9 cellular contexts compared by ENCODE assay signal in the genomic region with DNA sequence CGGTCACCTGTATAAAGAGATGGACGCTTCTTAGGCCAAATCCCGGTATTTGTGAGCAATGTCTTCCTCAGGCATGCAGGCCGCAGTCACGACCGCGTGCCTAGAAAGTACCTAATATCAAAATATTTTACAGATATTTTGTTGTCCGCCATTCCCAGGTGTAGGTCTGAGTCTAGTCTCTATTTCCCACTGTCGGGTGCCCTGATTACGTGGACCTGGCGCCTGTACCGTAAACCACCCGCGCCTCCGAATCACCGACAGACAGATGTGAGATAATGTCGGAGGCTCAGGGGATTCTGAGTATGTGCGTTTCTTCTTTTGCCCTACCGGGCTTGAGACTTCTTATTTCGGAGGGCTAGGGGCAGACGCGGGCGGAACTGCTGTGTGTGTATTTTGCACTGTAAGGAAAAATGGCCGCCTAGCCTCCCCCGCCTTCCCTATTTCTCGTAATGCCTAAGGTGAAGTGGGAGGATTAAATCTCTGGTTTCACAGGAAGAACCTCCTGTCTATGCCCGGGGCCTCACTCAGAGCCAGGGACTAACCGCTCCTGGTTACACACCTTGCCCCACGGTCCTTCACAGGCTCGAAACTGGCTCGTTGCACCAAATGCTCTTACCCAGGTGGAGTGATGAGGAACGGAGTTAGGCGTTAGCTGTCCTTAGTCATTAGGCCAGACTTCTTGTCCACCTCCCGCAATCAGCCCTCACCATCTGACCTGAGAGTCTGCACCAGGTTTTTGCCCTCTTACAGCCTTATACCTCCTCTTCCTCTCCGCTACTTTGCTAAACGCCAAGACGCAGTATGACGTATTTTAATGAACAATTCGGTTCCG. TPM values are rescaled to one million over a fixed set of nuclear protein-coding genes. Genes with fewer than 3 reads are reported as not detected.
DNase-seq lines count a peak whose midpoint lies in the region; ATAC-seq, FAIRE-seq and TF ChIP-seq lines count a peak whose summit lies in the region.
"Had no signal": no experiment of that assay in that cellular context is flagged by ENCODE, and none has a peak within 500 bp of the region (broad histone marks: within the 10 kb centered on the region; RNA-seq: fewer than 3 reads in every experiment).

No MANE protein-coding gene starts in this region.

- peak overlapping the region; percentile 98 for H3K4me3 Mint-ChIP-seq in activated naive CD8-positive, alpha-beta T cell
- no peak overlapping the region for H3K4me3 Mint-ChIP-seq in chondrocyte (ENCODE audit: unreplicated experiment)

- no peak for ATAC-seq in GM18907 (IDR thresholded peaks at IDR 0.05; ENCODE audit: unreplicated experiment)
- no peak for ATAC-seq in HG03135 (IDR thresholded peaks at IDR 0.05; ENCODE audit: unreplicated experiment)

- FAIRE-seq in GM19239 (lab: Jason Lieb, UNC), result peak; percentile 76

- DNase-seq in GM19239 (ENCODE audit: insufficient read length, low spot score), result no peak
- peak; percentile 5 for DNase-seq in M059J (ENCODE audit: low read depth)
- no peak for DNase-seq in coronary artery (ENCODE audit: low spot score)
- DNase-seq in chondrocyte (ENCODE audit: low spot score), result no peak
- DNase-seq: IMR-90 had no signal

- no peak overlapping the region for H3K27ac ChIP-seq in coronary artery

- H3K4me3 ChIP-seq in mononuclear cell (ENCODE audit: low read length) (peak overlapping the region; percentile 84), coronary artery (no peak overlapping the region)

- H3K27me3 ChIP-seq in mononuclear cell (ENCODE audit: insufficient read depth, low read length), result no peaks in the 10 kb centered on the region

- H3K36me3 Mint-ChIP-seq in activated naive CD8-positive, alpha-beta T cell, result peaks cover 7% of the 10 kb centered on the region
- no peaks in the 10 kb centered on the region for H3K36me3 Mint-ChIP-seq in chondrocyte (ENCODE audit: low read depth)

- peaks cover 41% of the 10 kb centered on the region for H3K4me1 Mint-ChIP-seq in activated naive CD8-positive, alpha-beta T cell (ENCODE audit: low read depth)
- no peaks in the 10 kb centered on the region for H3K4me1 Mint-ChIP-seq in chondrocyte (ENCODE audit: low read depth)

- H3K27ac Mint-ChIP-seq in activated naive CD8-positive, alpha-beta T cell, result peak overlapping the region; percentile 98
- H3K27ac Mint-ChIP-seq in chondrocyte (ENCODE audit: unreplicated experiment), result no peak overlapping the region

- no peaks in the 10 kb centered on the region for H3K9me3 Mint-ChIP-seq in activated naive CD8-positive, alpha-beta T cell (ENCODE audit: low read depth)
- no peaks in the 10 kb centered on the region for H3K9me3 Mint-ChIP-seq in chondrocyte (ENCODE audit: low read depth)

- H3K27me3 Mint-ChIP-seq in activated naive CD8-positive, alpha-beta T cell, result no peaks in the 10 kb centered on the region
- H3K27me3 Mint-ChIP-seq in chondrocyte (ENCODE audit: low read depth), result no peaks in the 10 kb centered on the region

- no peak for TF ChIP-seq CTCF in coronary artery (IDR thresholded peaks at IDR 0.05)
- TF ChIP-seq CTCF in chondrocyte (IDR thresholded peaks at IDR 0.05), result no peak

- H3K4me1 ChIP-seq in mononuclear cell (ENCODE audit: insufficient read depth, low read length), result peaks cover 11% of the 10 kb centered on the region

- no peaks in the 10 kb centered on the region for H3K9me3 ChIP-seq in mononuclear cell (ENCODE audit: low read depth, low read length)

RNA-seq across cellular contexts. Expression of a gene that starts 38.1 kb away (rescaled TPM):
- 1.2 and 1.6 TPM in 2 replicates for total RNA-seq in M059J (2014; rRNA removed; shearing (Covaris generic))
- not detected for total RNA-seq in mononuclear cell
- not detected in 3 replicates for total RNA-seq in chondrocyte
- total RNA-seq: IMR-90 had no signal
